Comparison of ENCODE assay signal across 19 cellular contexts in genomic region chr2:167052825-167053224, GRCh38.
A peak's percentile ranks its signal among the peaks of the same experiment; 100 is the strongest.
DNase-seq lines count a peak whose midpoint lies in the region; ATAC-seq and TF ChIP-seq lines count a peak whose summit lies in the region.
"Had no signal": no experiment of that assay in that cellular context is flagged by ENCODE, and none has a peak within 500 bp of the region (broad histone marks: within the 10 kb centered on the region; RNA-seq: fewer than 3 reads in every experiment).

No MANE protein-coding gene starts in this region.

- H3K36me3 ChIP-seq in SK-N-SH (replicated peaks in 1 of 2; ENCODE audit: control insufficient read depth in 1 of 2, insufficient read depth in 2 of 2, low read length in 1 of 2) (no peaks in the 10 kb centered on the region), fibroblast of lung (ENCODE audit: control insufficient read depth, insufficient read depth, low read length) (no peaks in the 10 kb centered on the region)
- H3K36me3 ChIP-seq: BE2C, esophagus squamous epithelium, stomach had no signal

- H3K4me3 ChIP-seq in SK-N-SH (ENCODE audit: low read depth in 2 of 2, low read length in 1 of 2) (no peak overlapping the region), fibroblast of lung (replicated peaks in 1 of 4; ENCODE audit: control extremely low read depth in 1 of 4, insufficient read depth in 1 of 4, low read depth in 3 of 4, low read length in 4 of 4) (no peak overlapping the region)
- H3K4me3 ChIP-seq: coronary artery, esophagus squamous epithelium, stomach had no signal

- peak; percentile 14 for ATAC-seq in omental fat pad (ENCODE audit: low FRiP score)
- ATAC-seq in GM18870 (IDR thresholded peaks at IDR 0.05; ENCODE audit: unreplicated experiment) = no peak
- no peak for ATAC-seq in HG03457 (IDR thresholded peaks at IDR 0.05; ENCODE audit: unreplicated experiment)

- POLR2A ChIA-PET in SK-N-SH (lab: Yijun Ruan, JAX) = no interaction called here

- H2AFZ ChIP-seq in SK-N-SH (ENCODE audit: low read depth) = no peak overlapping the region
- H2AFZ ChIP-seq in fibroblast of lung (ENCODE audit: low read length) = no peak overlapping the region
- H2AFZ ChIP-seq: parathyroid adenoma had no signal

- no peaks in the 10 kb centered on the region for H3F3A ChIP-seq in SK-N-SH (replicated peaks; ENCODE audit: insufficient read depth)

- no peak overlapping the region for H3K4me2 ChIP-seq in SK-N-SH
- no peak overlapping the region for H3K4me2 ChIP-seq in fibroblast of lung (ENCODE audit: extremely low read depth, insufficient read depth, low read length)

- H3K4me1 ChIP-seq in SK-N-SH (ENCODE audit: control insufficient read depth in 1 of 2, insufficient read depth in 2 of 2, low read depth in 1 of 2, low read length in 1 of 2) = no peaks in the 10 kb centered on the region; a peak in 2 of 4 replicates
- no peaks in the 10 kb centered on the region for H3K4me1 ChIP-seq in fibroblast of lung (ENCODE audit: control insufficient read depth, extremely low read depth, insufficient read depth, low read length)
- H3K4me1 ChIP-seq: BE2C, esophagus squamous epithelium, parathyroid adenoma, stomach had no signal

- H3K79me2 ChIP-seq in SK-N-SH (ENCODE audit: insufficient read depth) (no peaks in the 10 kb centered on the region), fibroblast of lung (ENCODE audit: control insufficient read depth, insufficient read depth, low read length) (no peaks in the 10 kb centered on the region)
- H3K79me2 ChIP-seq: parathyroid adenoma had no signal

- TF ChIP-seq CTCF in SK-N-SH (IDR thresholded peaks at IDR 0.05) (no peak), fibroblast of lung (conservative IDR thresholded peaks at IDR 0.05 in 1 of 2, IDR thresholded peaks at IDR 0.05 in 1 of 2; ENCODE audit: low read depth in 1 of 2, low read length in 2 of 2) (no peak), omental fat pad (IDR thresholded peaks at IDR 0.05) (no peak)

- no peaks in the 10 kb centered on the region for H3K9me2 ChIP-seq in SK-N-SH

- H3K27ac ChIP-seq in SK-N-SH (ENCODE audit: low read depth in 2 of 2, low read length in 1 of 2) (no peak overlapping the region; a peak in 1 of 4 replicates), fibroblast of lung (ENCODE audit: insufficient read depth, low read length) (no peak overlapping the region), substantia nigra (ENCODE audit: low read depth, low read length, poor library complexity, severe bottlenecking) (no peak overlapping the region)
- H3K27ac ChIP-seq: coronary artery, esophagus squamous epithelium, parathyroid adenoma, stomach had no signal

- H3K27me3 ChIP-seq in SK-N-SH (ENCODE audit: insufficient read depth) (no peaks in the 10 kb centered on the region), fibroblast of lung (ENCODE audit: control insufficient read depth, insufficient read depth, low read length) (no peaks in the 10 kb centered on the region)
- H3K27me3 ChIP-seq: BE2C, esophagus squamous epithelium, stomach had no signal

- no peak for TF ChIP-seq RAD21 in SK-N-SH (IDR thresholded peaks at IDR 0.05; ENCODE audit: low read length)

- no peak overlapping the region for H3K9ac ChIP-seq in SK-N-SH
- H3K9ac ChIP-seq in fibroblast of lung (ENCODE audit: insufficient read depth, low read length) = no peak overlapping the region
- H3K9ac ChIP-seq: parathyroid adenoma had no signal

- no peaks in the 10 kb centered on the region for H3K9me3 ChIP-seq in SK-N-SH
- H3K9me3 ChIP-seq in fibroblast of lung (ENCODE audit: control insufficient read depth, insufficient read depth, low read depth, low read length) = no peaks in the 10 kb centered on the region
- H3K9me3 ChIP-seq: BE2C, esophagus squamous epithelium, stomach had no signal

- peak; percentile 42 for DNase-seq in EL
- DNase-seq in SK-N-SH = no peak
- peak; percentile 68 to 84 for DNase-seq in fibroblast of lung (ENCODE audit: low read depth in 2 of 2)
- DNase-seq in omental fat pad (ENCODE audit: low spot score) = no peak
- DNase-seq in stimulated activated CD4-positive, alpha-beta T cell treated with anti-CD3 and anti-CD28 coated beads, Interleukin-1b, Interleukin-23, amount 100 ng/mL, for 48 hours = no peak
- DNase-seq in substantia nigra (lab: John Stamatoyannopoulos, UW) = no peak
- DNase-seq: activated CD4-positive, alpha-beta T cell treated with anti-CD3 and anti-CD28 coated beads for 1 hour; activated naive CD4-positive, alpha-beta T cell treated with anti-CD3 and anti-CD28 coated beads, Interleukin-2, amount 50 U/mL, for 16 hours; BE2C; DMS79 treated with DMSO at 0.1 percent for 48 hours; esophagus squamous epithelium; MM.1S; NCI-H1930; Right ventricle myocardium superior; stomach had no signal

- no peaks in the 10 kb centered on the region for H4K20me1 ChIP-seq in SK-N-SH (ENCODE audit: insufficient read depth)
- no peaks in the 10 kb centered on the region for H4K20me1 ChIP-seq in fibroblast of lung (ENCODE audit: control insufficient read depth, extremely low read depth, insufficient read depth, low read length)

- CTCF ChIA-PET in SK-N-SH (lab: Yijun Ruan, JAX) = no interaction called here

- 26% methylated on average over 1 of the region's 1 CpG for WGBS in SK-N-SH (ENCODE audit: low lambda C conversion rate)

- no peak for TF ChIP-seq EP300 in SK-N-SH (IDR thresholded peaks at IDR 0.05; ENCODE audit: borderline replicate concordance in 1 of 2, low read depth in 1 of 2, low read length in 1 of 2)

TF ChIP-seq in SK-N-SH, 30 proteins besides CTCF, POLR2A, EP300 and RAD21:
- TF ChIP-seq JUND (IDR thresholded peaks at IDR 0.05) (peak; percentile 43), FOSL2 (IDR thresholded peaks at IDR 0.05; ENCODE audit: borderline replicate concordance, low read depth) (peak; percentile 50; the same call in 1 of the 2 replicates), SMC3 (IDR thresholded peaks at IDR 0.05; ENCODE audit: low read depth, low read length) (no peak)
TF ChIP-seq in SK-N-SH: peak in this region for 2.

Comparison
In these comparisons a context has a peak if more than half of its experiments do, and no peak if none do; other contexts are left out.
1. DNase-seq: peak in EL (single experiment) and fibroblast of lung (2 of 2); none in SK-N-SH (single experiment), omental fat pad (single experiment), stimulated activated CD4-positive, alpha-beta T cell treated with anti-CD3 and anti-CD28 coated beads, Interleukin-1b, Interleukin-23, amount 100 ng/mL, for 48 hours (single experiment) and substantia nigra (0 of 49).